Comparison of ENCODE assay signal across 8 cellular contexts in genomic region chr1:99969729-99970591, GRCh38.
DNase-seq lines count a peak whose midpoint lies in the region; ATAC-seq and TF ChIP-seq lines count a peak whose summit lies in the region.

Gene SLC35A3 (plus strand): TSS chr1:99969996. CDS start chr1:99993555, 23,559 bp downstream.

- DNase-seq in AG08395 (ENCODE audit: low spot score) (peak; percentile 88), NCI-H226 (peak; percentile 59), choroid plexus epithelial cell (ENCODE audit: low read depth) (peak; percentile 66)
- DNase-seq in activated CD4-positive, alpha-beta T cell treated with anti-CD3 and anti-CD28 coated beads for 1 hour: peak; percentile 64
- peak; percentile 59 to 75 for DNase-seq in stimulated activated CD4-positive, alpha-beta T cell treated with anti-CD3 and anti-CD28 coated beads, Interleukin-1b, Interleukin-23, amount 100 ng/mL, for 4 hours (ENCODE audit: low read depth in 2 of 2)

- ATAC-seq in GM18868 (IDR thresholded peaks at IDR 0.05; ENCODE audit: unreplicated experiment) (peak; percentile 89), HG03103 (IDR thresholded peaks at IDR 0.05; ENCODE audit: low read depth, unreplicated experiment) (peak; percentile 87)

- no peak for TF ChIP-seq CTCF in choroid plexus epithelial cell (conservative IDR thresholded peaks at IDR 0.05; ENCODE audit: low read depth, low read length)

- H3K27ac ChIP-seq in layer of hippocampus (ENCODE audit: low read depth, low read length): peak within 1 kb of the TSS; percentile 3

- peak within 1 kb of the TSS; percentile 91 for H3K4me3 ChIP-seq in choroid plexus epithelial cell (ENCODE audit: low read depth, low read length)

- no peaks in the 10 kb centered on the region for H3K27me3 ChIP-seq in layer of hippocampus (ENCODE audit: control insufficient read depth, insufficient read depth, low read length)

Comparison
In these comparisons a context has a peak if more than half of its experiments do, and no peak if none do; other contexts are left out.
1. Peak in every context shown above with its lines: DNase-seq, ATAC-seq, H3K4me3 ChIP-seq and H3K27ac ChIP-seq.